8 cellular contexts compared by ENCODE assay signal in genomic region chr1:19484793-19485361, GRCh38. TPM values are rescaled to one million over a fixed set of nuclear protein-coding genes. Genes with fewer than 3 reads are reported as not detected.
DNase-seq lines count a peak whose midpoint lies in the region; ATAC-seq and TF ChIP-seq lines count a peak whose summit lies in the region.

No MANE protein-coding gene starts in this region.

- peak overlapping the region; percentile 97 for H3K4me3 ChIP-seq in mucosa of stomach (ENCODE audit: low read length)

- DNase-seq in activated CD4-positive, alpha-beta T cell treated with anti-CD3 and anti-CD28 coated beads, Interleukin-2, amount 10 ng/mL, durations not matched to agents 24 days and 14 days: no peak
- no peak for DNase-seq in activated CD4-positive, alpha-beta T cell treated with anti-CD3 and anti-CD28 coated beads, Interleukin-2, amount 50 U/mL, for 1 hour
- DNase-seq in RWPE1 (ENCODE audit: low spot score) (peak; percentile 41), mesenteric fat pad (ENCODE audit: low spot score) (no peak), Kasumi-1 (lab: John Stamatoyannopoulos, UW) (no peak)
- DNase-seq in effector memory CD8-positive, alpha-beta T cell: peak in 1 of 3 experiments; percentile 36

- CTCF ChIA-PET in RWPE1 (lab: Yijun Ruan, JAX): interaction anchor here (1.8 kb wide), 1 partner anchor 169 kb away, joined by 6 read pairs; no protein-coding TSS in a partner anchor

- intact Hi-C loops in activated CD4-positive, alpha-beta T cell treated with anti-CD3 and anti-CD28 coated beads, Interleukin-2, amount 10 ng/mL, durations not matched to agents 24 days and 14 days (cut with micrococcal nuclease): loop anchor here (1.0 to 5.0 kb wide), 5 partner anchors 16 to 174 kb away; partner anchors contain the start of gene NBL1

- no peaks in the 10 kb centered on the region for H3K9me3 ChIP-seq in mucosa of stomach (ENCODE audit: control insufficient read depth, low read length)

- no peaks in the 10 kb centered on the region for H3K9me3 Mint-ChIP-seq in activated CD4-positive, alpha-beta T cell treated with anti-CD3 and anti-CD28 coated beads, Interleukin-2, amount 10 ng/mL, durations not matched to agents 24 days and 14 days
- H3K9me3 Mint-ChIP-seq in effector memory CD8-positive, alpha-beta T cell: no peaks in the 10 kb centered on the region

- H3K27me3 Mint-ChIP-seq in activated CD4-positive, alpha-beta T cell treated with anti-CD3 and anti-CD28 coated beads, Interleukin-2, amount 10 ng/mL, durations not matched to agents 24 days and 14 days: no peaks in the 10 kb centered on the region
- H3K27me3 Mint-ChIP-seq in effector memory CD8-positive, alpha-beta T cell: no peaks in the 10 kb centered on the region

- peak overlapping the region; percentile 95 for H3K27ac Mint-ChIP-seq in activated CD4-positive, alpha-beta T cell treated with anti-CD3 and anti-CD28 coated beads, Interleukin-2, amount 10 ng/mL, durations not matched to agents 24 days and 14 days
- peak overlapping the region; percentile 96 to 97 for H3K27ac Mint-ChIP-seq in effector memory CD8-positive, alpha-beta T cell

- peak overlapping the region; percentile 100 for H3K9ac ChIP-seq in mucosa of stomach (ENCODE audit: low read length)

- no peak for TF ChIP-seq CTCF in RWPE1 (conservative IDR thresholded peaks at IDR 0.05; ENCODE audit: low read depth)

- POLR2A ChIA-PET in RWPE1 (lab: Yijun Ruan, JAX; ENCODE audit: low non-redundant PET): interaction anchor here (0.8 to 1.0 kb wide), 2 partner anchors 169 to 263 kb away, joined by 3 read pairs; no protein-coding TSS in a partner anchor

- peaks cover 20% of the 10 kb centered on the region for H3K36me3 Mint-ChIP-seq in activated CD4-positive, alpha-beta T cell treated with anti-CD3 and anti-CD28 coated beads, Interleukin-2, amount 10 ng/mL, durations not matched to agents 24 days and 14 days (ENCODE audit: low read depth)
- H3K36me3 Mint-ChIP-seq in effector memory CD8-positive, alpha-beta T cell (ENCODE audit: insufficient read depth): peaks cover 24% of the 10 kb centered on the region

- no peaks in the 10 kb centered on the region for H3K27me3 ChIP-seq in mucosa of stomach (ENCODE audit: control insufficient read depth, insufficient read depth, low read length)

- peak; percentile 9 for ATAC-seq in HG02884 (IDR thresholded peaks at IDR 0.05; ENCODE audit: unreplicated experiment)
- ATAC-seq in effector memory CD8-positive, alpha-beta T cell (replicated peaks): no peak

- peaks cover 58% of the 10 kb centered on the region for H3K4me1 Mint-ChIP-seq in activated CD4-positive, alpha-beta T cell treated with anti-CD3 and anti-CD28 coated beads, Interleukin-2, amount 10 ng/mL, durations not matched to agents 24 days and 14 days
- H3K4me1 Mint-ChIP-seq in effector memory CD8-positive, alpha-beta T cell (ENCODE audit: low read depth in 2 of 2): peaks cover 67 to 69% of the 10 kb centered on the region in 2 donors

- H3K27ac ChIP-seq in RWPE1: peak overlapping the region; percentile 95

- H3K4me1 ChIP-seq in mucosa of stomach (ENCODE audit: control insufficient read depth, insufficient read depth, low read length): peaks cover 61% of the 10 kb centered on the region

- peak overlapping the region; percentile 97 for H3K4me3 Mint-ChIP-seq in activated CD4-positive, alpha-beta T cell treated with anti-CD3 and anti-CD28 coated beads, Interleukin-2, amount 10 ng/mL, durations not matched to agents 24 days and 14 days
- peak overlapping the region; percentile 95 to 96 for H3K4me3 Mint-ChIP-seq in effector memory CD8-positive, alpha-beta T cell

- H3K36me3 ChIP-seq in mucosa of stomach (ENCODE audit: control insufficient read depth, insufficient read depth, low read length): no peaks in the 10 kb centered on the region

RNA-seq across cellular contexts. Expression of gene CAPZB, which starts 0.5 kb away (rescaled TPM):
- 291 and 297 TPM in 2 replicates for total RNA-seq in activated CD4-positive, alpha-beta T cell treated with anti-CD3 and anti-CD28 coated beads, Interleukin-2, amount 10 ng/mL, durations not matched to agents 24 days and 14 days
- 260 TPM for total RNA-seq in mesenteric fat pad
